ENCODE assay signal across 6 cellular contexts in the genomic region with DNA sequence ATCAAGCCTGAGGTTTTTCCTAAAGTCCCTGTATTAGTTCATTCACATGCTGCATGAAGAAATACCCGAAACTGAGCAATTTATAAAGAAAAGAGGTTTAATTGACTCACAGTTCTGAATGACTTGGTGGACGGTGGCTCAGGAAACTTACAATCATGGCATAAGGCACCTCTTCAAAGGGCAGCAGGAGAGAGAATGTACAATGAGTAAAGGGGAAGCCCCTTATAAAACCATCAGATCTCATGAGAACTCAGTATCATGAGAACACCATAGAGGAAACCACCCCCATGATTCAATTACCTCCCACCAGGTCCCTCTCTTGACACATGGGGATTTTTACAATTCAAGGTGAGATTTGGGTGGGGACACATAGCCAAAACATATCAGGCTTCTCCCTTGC. TPM values are rescaled to one million over a fixed set of nuclear protein-coding genes. Genes with fewer than 3 reads are reported as not detected.
DNase-seq lines count a peak whose midpoint lies in the region; ATAC-seq, FAIRE-seq and TF ChIP-seq lines count a peak whose summit lies in the region.
"Not testable (repeated sequence)": the region's sequence is repeated elsewhere in the genome, so short reads cannot be mapped to it uniquely, and the experiment has no call there.

No MANE protein-coding gene starts in this region.

- not testable (repeated sequence) for H3K4me3 Mint-ChIP-seq in activated CD8-positive, alpha-beta T cell treated with anti-CD3 and anti-CD28 coated beads for 36 hours; activated T-cell treated with anti-CD3 and anti-CD28 coated beads, Interleukin-2, amount 50 U/mL, for 72 hours; astrocyte (ENCODE audit: unreplicated experiment); stimulated activated effector memory CD8-positive, alpha-beta T cell treated with anti-CD3 and anti-CD28 coated beads, Interleukin-12 subunit alpha, Interleukin-12 subunit beta, amount 100 ng/mL, for 72 hours

- H3K9ac ChIP-seq in astrocyte (ENCODE audit: low read length): not testable (repeated sequence)

- H3K4me3 ChIP-seq in astrocyte (ENCODE audit: insufficient read depth, low read depth, low read length): not testable (repeated sequence)

- intact Hi-C loops in activated CD8-positive, alpha-beta T cell treated with anti-CD3 and anti-CD28 coated beads for 36 hours (cut with micrococcal nuclease): not testable (repeated sequence)

- not testable (repeated sequence) for H3K9me3 Mint-ChIP-seq in activated CD8-positive, alpha-beta T cell treated with anti-CD3 and anti-CD28 coated beads for 36 hours; activated naive CD4-positive, alpha-beta T cell treated with anti-CD3 and anti-CD28 coated beads, Interleukin-2, amount 50 U/mL, for 72 hours; astrocyte (ENCODE audit: unreplicated experiment); stimulated activated effector memory CD8-positive, alpha-beta T cell treated with anti-CD3 and anti-CD28 coated beads, Interleukin-12 subunit alpha, Interleukin-12 subunit beta, amount 100 ng/mL, for 72 hours
- peaks cover 10% of the 10 kb centered on the region in 2 donors for H3K9me3 Mint-ChIP-seq in activated T-cell treated with anti-CD3 and anti-CD28 coated beads, Interleukin-2, amount 50 U/mL, for 72 hours

- not testable (repeated sequence) for H3K79me2 ChIP-seq in astrocyte (ENCODE audit: insufficient read depth, low read length)

- H3K27ac ChIP-seq in astrocyte (ENCODE audit: low read depth, low read length): not testable (repeated sequence)

- H2AFZ ChIP-seq in astrocyte (ENCODE audit: low read depth, low read length): not testable (repeated sequence)

- not testable (repeated sequence) for H3K9me3 ChIP-seq in astrocyte (ENCODE audit: insufficient read depth, low read depth, low read length)

- H3K4me1 ChIP-seq in astrocyte (ENCODE audit: insufficient read depth, low read length): not testable (repeated sequence)

- POLR2A ChIA-PET in activated CD8-positive, alpha-beta T cell treated with anti-CD3 and anti-CD28 coated beads for 36 hours (lab: Charles Lee): not testable (repeated sequence)

- DNase-seq in ELR (ENCODE audit: low read depth): peak; percentile 2
- not testable (repeated sequence) for DNase-seq in activated CD8-positive, alpha-beta T cell treated with anti-CD3 and anti-CD28 coated beads for 36 hours; activated T-cell treated with anti-CD3 and anti-CD28 coated beads, Interleukin-2, amount 50 U/mL, for 72 hours; activated naive CD4-positive, alpha-beta T cell treated with anti-CD3 and anti-CD28 coated beads, Interleukin-2, amount 50 U/mL, for 72 hours (ENCODE audit: low spot score in 2 of 2); astrocyte (ENCODE audit: low read depth); stimulated activated effector memory CD8-positive, alpha-beta T cell treated with anti-CD3 and anti-CD28 coated beads, Interleukin-12 subunit alpha, Interleukin-12 subunit beta, amount 100 ng/mL, for 72 hours (ENCODE audit: low spot score in 2 of 2)

- not testable (repeated sequence) for H3K27me3 Mint-ChIP-seq in activated CD8-positive, alpha-beta T cell treated with anti-CD3 and anti-CD28 coated beads for 36 hours; astrocyte (ENCODE audit: low read depth, unreplicated experiment)
- H3K27me3 Mint-ChIP-seq in activated T-cell treated with anti-CD3 and anti-CD28 coated beads, Interleukin-2, amount 50 U/mL, for 72 hours (ENCODE audit: low read depth): peaks cover 23% of the 10 kb centered on the region

- TF ChIP-seq CTCF in activated CD8-positive, alpha-beta T cell treated with anti-CD3 and anti-CD28 coated beads for 36 hours (IDR thresholded peaks at IDR 0.05); astrocyte (IDR thresholded peaks at IDR 0.05; ENCODE audit: insufficient read depth, low read depth, low read length): not testable (repeated sequence)

- not testable (repeated sequence) for H3K36me3 Mint-ChIP-seq in activated CD8-positive, alpha-beta T cell treated with anti-CD3 and anti-CD28 coated beads for 36 hours (ENCODE audit: low read depth); activated T-cell treated with anti-CD3 and anti-CD28 coated beads, Interleukin-2, amount 50 U/mL, for 72 hours (ENCODE audit: insufficient read depth in 2 of 2); activated naive CD4-positive, alpha-beta T cell treated with anti-CD3 and anti-CD28 coated beads, Interleukin-2, amount 50 U/mL, for 72 hours; astrocyte (ENCODE audit: low read depth, unreplicated experiment); stimulated activated effector memory CD8-positive, alpha-beta T cell treated with anti-CD3 and anti-CD28 coated beads, Interleukin-12 subunit alpha, Interleukin-12 subunit beta, amount 100 ng/mL, for 72 hours

- H3K27ac Mint-ChIP-seq in activated CD8-positive, alpha-beta T cell treated with anti-CD3 and anti-CD28 coated beads for 36 hours; activated T-cell treated with anti-CD3 and anti-CD28 coated beads, Interleukin-2, amount 50 U/mL, for 72 hours; astrocyte (ENCODE audit: unreplicated experiment); stimulated activated effector memory CD8-positive, alpha-beta T cell treated with anti-CD3 and anti-CD28 coated beads, Interleukin-12 subunit alpha, Interleukin-12 subunit beta, amount 100 ng/mL, for 72 hours: not testable (repeated sequence)
- H3K27ac Mint-ChIP-seq in activated naive CD4-positive, alpha-beta T cell treated with anti-CD3 and anti-CD28 coated beads, Interleukin-2, amount 50 U/mL, for 72 hours: peak overlapping the region in 1 of 2 donors; percentile 60

- FAIRE-seq in astrocyte (lab: Jason Lieb, UNC): peak; percentile 84

- not testable (repeated sequence) for H3K4me2 ChIP-seq in astrocyte (ENCODE audit: low read length)

- peak; percentile 58 for ATAC-seq in activated CD8-positive, alpha-beta T cell treated with anti-CD3 and anti-CD28 coated beads for 36 hours
- ATAC-seq in activated T-cell treated with anti-CD3 and anti-CD28 coated beads, Interleukin-2, amount 50 U/mL, for 72 hours (replicated peaks in 1 of 2): peak; percentile 25 to 42
- peak; percentile 61 to 99 for ATAC-seq in activated naive CD4-positive, alpha-beta T cell treated with anti-CD3 and anti-CD28 coated beads, Interleukin-2, amount 50 U/mL, for 72 hours
- ATAC-seq in stimulated activated effector memory CD8-positive, alpha-beta T cell treated with anti-CD3 and anti-CD28 coated beads, Interleukin-12 subunit alpha, Interleukin-12 subunit beta, amount 100 ng/mL, for 72 hours: peak; percentile 61

- H3K27me3 ChIP-seq in astrocyte (ENCODE audit: insufficient read depth, low read length): not testable (repeated sequence)

- CTCF ChIA-PET in activated CD8-positive, alpha-beta T cell treated with anti-CD3 and anti-CD28 coated beads for 36 hours (lab: Charles Lee): not testable (repeated sequence)

- H3K36me3 ChIP-seq in astrocyte (ENCODE audit: insufficient read depth, low read length): not testable (repeated sequence)

- H4K20me1 ChIP-seq in astrocyte (ENCODE audit: insufficient read depth, low read length): not testable (repeated sequence)

- not testable (repeated sequence) for H3K4me1 Mint-ChIP-seq in activated CD8-positive, alpha-beta T cell treated with anti-CD3 and anti-CD28 coated beads for 36 hours (ENCODE audit: low read depth); activated T-cell treated with anti-CD3 and anti-CD28 coated beads, Interleukin-2, amount 50 U/mL, for 72 hours (ENCODE audit: low read depth); astrocyte (ENCODE audit: low read depth, unreplicated experiment); stimulated activated effector memory CD8-positive, alpha-beta T cell treated with anti-CD3 and anti-CD28 coated beads, Interleukin-12 subunit alpha, Interleukin-12 subunit beta, amount 100 ng/mL, for 72 hours

RNA-seq across cellular contexts. Expression of a gene that starts 10.4 kb away (rescaled TPM):
- total RNA-seq in activated CD8-positive, alpha-beta T cell treated with anti-CD3 and anti-CD28 coated beads for 36 hours: 10 to 100 TPM; 16.5 to 19.4 TPM
- total RNA-seq in activated T-cell treated with anti-CD3 and anti-CD28 coated beads, Interleukin-2, amount 50 U/mL, for 72 hours: 10 to 100 TPM; 38.6 to 40.8 TPM
- total RNA-seq in activated naive CD4-positive, alpha-beta T cell treated with anti-CD3 and anti-CD28 coated beads, Interleukin-2, amount 50 U/mL, for 72 hours: 10 to 100 TPM; 15.8 to 21.4 TPM
- total RNA-seq in astrocyte: 44.8 and 46.0 TPM in 2 replicates
